In genomic region chr1:160193091-160193819, GRCh38 we compare ENCODE assay signal across 8 cellular contexts. TPM values are rescaled to one million over a fixed set of nuclear protein-coding genes. Genes with fewer than 3 reads are reported as not detected.
DNase-seq lines count a peak whose midpoint lies in the region; ATAC-seq and FAIRE-seq lines count a peak whose summit lies in the region.

No MANE protein-coding gene starts in this region.

- H3K4me3 Mint-ChIP-seq in naive thymus-derived CD8-positive, alpha-beta T cell = no peak overlapping the region
- no peak overlapping the region for H3K4me3 Mint-ChIP-seq in stimulated activated effector memory CD8-positive, alpha-beta T cell treated with anti-CD3 and anti-CD28 coated beads, Interleukin-12 subunit alpha, Interleukin-12 subunit beta, amount 100 ng/mL, for 72 hours

- H3K4me1 Mint-ChIP-seq in naive thymus-derived CD8-positive, alpha-beta T cell = no peaks in the 10 kb centered on the region
- no peaks in the 10 kb centered on the region for H3K4me1 Mint-ChIP-seq in stimulated activated effector memory CD8-positive, alpha-beta T cell treated with anti-CD3 and anti-CD28 coated beads, Interleukin-12 subunit alpha, Interleukin-12 subunit beta, amount 100 ng/mL, for 72 hours

- peak; percentile 67 for ATAC-seq in GM18867 (IDR thresholded peaks at IDR 0.05; ENCODE audit: unreplicated experiment)
- ATAC-seq in naive thymus-derived CD8-positive, alpha-beta T cell = peak; percentile 77 to 95
- ATAC-seq in stimulated activated effector memory CD8-positive, alpha-beta T cell treated with anti-CD3 and anti-CD28 coated beads, Interleukin-12 subunit alpha, Interleukin-12 subunit beta, amount 100 ng/mL, for 72 hours = peak; percentile 70

- no peak overlapping the region for H3K27ac Mint-ChIP-seq in naive thymus-derived CD8-positive, alpha-beta T cell
- H3K27ac Mint-ChIP-seq in stimulated activated effector memory CD8-positive, alpha-beta T cell treated with anti-CD3 and anti-CD28 coated beads, Interleukin-12 subunit alpha, Interleukin-12 subunit beta, amount 100 ng/mL, for 72 hours = no peak overlapping the region

- POLR2A ChIA-PET in naive thymus-derived CD8-positive, alpha-beta T cell (lab: Charles Lee) = interaction anchor here (1.1 kb wide), 1 partner anchor 99 kb away, joined by 6 read pairs; no protein-coding TSS in a partner anchor

- FAIRE-seq in RCC 7860 (lab: Jason Lieb, UNC) = no peak

- no peaks in the 10 kb centered on the region for H3K36me3 Mint-ChIP-seq in naive thymus-derived CD8-positive, alpha-beta T cell
- H3K36me3 Mint-ChIP-seq in stimulated activated effector memory CD8-positive, alpha-beta T cell treated with anti-CD3 and anti-CD28 coated beads, Interleukin-12 subunit alpha, Interleukin-12 subunit beta, amount 100 ng/mL, for 72 hours = no peaks in the 10 kb centered on the region

- no peaks in the 10 kb centered on the region for H3K9me3 Mint-ChIP-seq in naive thymus-derived CD8-positive, alpha-beta T cell
- no peaks in the 10 kb centered on the region for H3K9me3 Mint-ChIP-seq in stimulated activated effector memory CD8-positive, alpha-beta T cell treated with anti-CD3 and anti-CD28 coated beads, Interleukin-12 subunit alpha, Interleukin-12 subunit beta, amount 100 ng/mL, for 72 hours

- no peaks in the 10 kb centered on the region for H3K27me3 Mint-ChIP-seq in naive thymus-derived CD8-positive, alpha-beta T cell

- DNase-seq in A172 (ENCODE audit: low spot score) = peak; percentile 96
- DNase-seq in LHCN-M2 (ENCODE audit: low read depth) = peak; percentile 81
- peak; percentile 74 for DNase-seq in RCC 7860 (ENCODE audit: low spot score)
- DNase-seq in activated T-helper 1 cell treated with Interleukin-2 at 50 U/mL for 16 hours (ENCODE audit: low read depth) = peak; percentile 62
- peak; percentile 86 for DNase-seq in fibroblast of peridontal ligament (ENCODE audit: extremely low read depth)
- peak; percentile 56 to 84 (median 74) for DNase-seq in naive thymus-derived CD8-positive, alpha-beta T cell
- peak; percentile 83 to 92 for DNase-seq in stimulated activated effector memory CD8-positive, alpha-beta T cell treated with anti-CD3 and anti-CD28 coated beads, Interleukin-12 subunit alpha, Interleukin-12 subunit beta, amount 100 ng/mL, for 72 hours (ENCODE audit: low spot score in 2 of 2)

RNA-seq across cellular contexts. Expression of gene CASQ1, which starts 2.9 kb away (rescaled TPM):
- 0.22 and 0.60 TPM in 2 replicates for total RNA-seq in A172 (2014; rRNA removed; shearing (Covaris generic))
- total RNA-seq in LHCN-M2 (2014; rRNA removed) = not detected in 2 replicates
- polyA plus RNA-seq in LHCN-M2 (2012) = 0.15 TPM
- total RNA-seq in naive thymus-derived CD8-positive, alpha-beta T cell = not detected
- not detected for polyA plus RNA-seq in naive thymus-derived CD8-positive, alpha-beta T cell

RNA-seq across cellular contexts. Expression of gene PEA15, which starts 11.9 kb away (rescaled TPM):
- 194 and 307 TPM in 2 replicates for total RNA-seq in A172 (2014; rRNA removed; shearing (Covaris generic))
- total RNA-seq in LHCN-M2 (2014; rRNA removed) = 150 and 200 TPM in 2 replicates
- polyA plus RNA-seq in LHCN-M2 (2012) = 652 TPM
- total RNA-seq in naive thymus-derived CD8-positive, alpha-beta T cell = 10 to 100 TPM; 13.1 to 13.2 TPM
- 1 to 10 TPM; 3.9 to 4.6 (median 4.3) TPM for polyA plus RNA-seq in naive thymus-derived CD8-positive, alpha-beta T cell

RNA-seq across cellular contexts. Expression of gene ATP1A4, which starts 41.9 kb away (rescaled TPM):
- not detected in 2 replicates for total RNA-seq in A172 (2014; rRNA removed; shearing (Covaris generic))
- not detected in 2 replicates for total RNA-seq in LHCN-M2 (2014; rRNA removed)
- polyA plus RNA-seq in LHCN-M2 (2012) = not detected
- total RNA-seq in naive thymus-derived CD8-positive, alpha-beta T cell = not detected
- not detected for polyA plus RNA-seq in naive thymus-derived CD8-positive, alpha-beta T cell

Comparison
In these comparisons a context has a peak if more than half of its experiments do, and no peak if none do; other contexts are left out.
1. Peak in every context shown above with its lines: DNase-seq and ATAC-seq.
2. RNA of gene PEA15, which starts 11.9 kb away (total RNA-seq): 150 to 200 TPM in LHCN-M2 and 194 to 307 TPM in A172; 13.1 to 13.2 TPM in naive thymus-derived CD8-positive, alpha-beta T cell; every median in the first group is over 10 times any median in the second.